In the genomic region with DNA sequence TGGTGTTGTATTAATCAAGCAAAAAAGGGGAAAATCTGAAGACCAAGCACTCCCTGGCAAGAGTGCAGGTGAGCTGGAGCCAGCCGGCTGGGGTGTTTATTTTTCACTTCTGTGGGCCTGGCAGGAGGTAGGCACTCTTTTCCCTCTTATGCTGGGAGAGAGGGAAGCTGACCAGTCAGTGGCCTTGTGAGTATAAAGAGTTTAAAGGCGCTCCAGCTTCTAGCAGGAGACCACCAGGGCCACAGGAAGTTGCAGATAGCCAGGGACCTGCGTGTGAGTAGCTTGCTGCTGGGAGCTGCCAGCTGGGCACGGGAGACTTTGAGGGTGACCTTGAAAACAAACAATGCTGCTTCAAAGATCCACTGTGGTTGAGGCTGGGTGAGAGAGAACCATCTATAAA, we compare ENCODE assay signal across 1 cellular context.
TF ChIP-seq lines count a peak whose summit lies in the region.

No MANE protein-coding gene starts in this region.

TF ChIP-seq in GM23338, 12 proteins besides CTCF, POLR2A, EP300 and RAD21 (continued from another document):
- no peak for TF ChIP-seq ZNF462 (CRISPR knock-in tag; IDR thresholded peaks at IDR 0.05)
TF ChIP-seq in GM23338: peak in this region for 0.
